Comparison of ENCODE assay signal across 20 cellular contexts in the genomic region with DNA sequence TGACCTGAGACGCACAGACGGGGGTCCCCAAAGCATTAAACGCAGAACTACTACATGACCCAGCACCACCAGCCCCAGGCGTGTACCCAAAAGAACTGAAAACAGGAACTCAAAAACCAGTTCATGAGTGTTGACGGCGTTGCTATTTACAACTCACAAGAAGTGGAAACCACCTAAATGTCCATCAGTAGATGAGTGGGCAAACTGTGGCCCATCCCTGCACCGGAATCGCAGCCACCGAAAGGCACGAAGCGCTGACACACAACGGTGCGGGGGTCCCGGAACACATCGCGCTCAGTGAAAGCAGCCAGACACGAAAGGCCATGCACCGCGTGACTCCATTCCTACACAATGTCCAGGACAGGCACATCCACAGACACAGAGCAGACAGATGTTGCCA.
DNase-seq lines count a peak whose midpoint lies in the region; ATAC-seq, FAIRE-seq and TF ChIP-seq lines count a peak whose summit lies in the region.
"Had no signal": no experiment of that assay in that cellular context is flagged by ENCODE, and none has a peak within 500 bp of the region (broad histone marks: within the 10 kb centered on the region; RNA-seq: fewer than 3 reads in every experiment).

No MANE protein-coding gene starts in this region.

- peaks cover 23% of the 10 kb centered on the region for H3K36me3 Mint-ChIP-seq in activated B cell treated with CpG ODN at 0.5 μM for 24 hours (ENCODE audit: low read depth)
- peaks cover 10% of the 10 kb centered on the region for H3K36me3 Mint-ChIP-seq in memory B cell
- H3K36me3 Mint-ChIP-seq in stimulated activated naive B cell treated with anti-CD40 and anti-IgM and Interleukin-4, amounts not matched to agents 10 μg/mL and 1 μg/mL and 100 μg/mL, for 72 hours: peaks cover 12 to 19% of the 10 kb centered on the region in 2 donors
- H3K36me3 Mint-ChIP-seq: CD4-positive, alpha-beta memory T cell had no signal

- POLR2A ChIA-PET in activated B cell treated with CpG ODN at 0.5 μM for 24 hours (lab: Charles Lee): no interaction called here

- FAIRE-seq in GM12891 (lab: Jason Lieb, UNC): no peak
- FAIRE-seq: A204.1, G401.6, GM19239, H1, K562 had no signal

- CTCF ChIA-PET in activated B cell treated with CpG ODN at 0.5 μM for 24 hours (lab: Charles Lee): no interaction called here

- H3K4me1 ChIP-seq in ovary (ENCODE audit: insufficient read depth): no peaks in the 10 kb centered on the region
- H3K4me1 ChIP-seq: HAP-1 had no signal

- H3K27me3 Mint-ChIP-seq in activated B cell treated with CpG ODN at 0.5 μM for 24 hours: no peaks in the 10 kb centered on the region
- no peaks in the 10 kb centered on the region for H3K27me3 Mint-ChIP-seq in memory B cell
- H3K27me3 Mint-ChIP-seq in stimulated activated naive B cell treated with anti-CD40 and anti-IgM and Interleukin-4, amounts not matched to agents 10 μg/mL and 1 μg/mL and 100 μg/mL, for 72 hours: peaks cover 0 to 5% of the 10 kb centered on the region in 2 donors

- H3K27ac ChIP-seq in ovary: no peak overlapping the region
- H3K27ac ChIP-seq: C4-2B, HL-60 had no signal

- intact Hi-C loops in activated B cell treated with CpG ODN at 0.5 μM for 24 hours (cut with micrococcal nuclease): no loop called here
- intact Hi-C loops in ovary (cut with DNase I): no loop called here

- TF ChIP-seq EP300 in ovary (IDR thresholded peaks at IDR 0.05): no peak

- 91 to 98% (median 94%) methylated on average over 19 of the region's 19 CpGs for WGBS in ovary, 3 donors

- H3K9me3 Mint-ChIP-seq in activated B cell treated with CpG ODN at 0.5 μM for 24 hours (no peaks in the 10 kb centered on the region), memory B cell (no peaks in the 10 kb centered on the region)
- no peaks in the 10 kb centered on the region for H3K9me3 Mint-ChIP-seq in stimulated activated naive B cell treated with anti-CD40 and anti-IgM and Interleukin-4, amounts not matched to agents 10 μg/mL and 1 μg/mL and 100 μg/mL, for 72 hours
- H3K9me3 Mint-ChIP-seq: CD4-positive, alpha-beta memory T cell had no signal

- no peak overlapping the region for H3K4me3 Mint-ChIP-seq in activated B cell treated with CpG ODN at 0.5 μM for 24 hours
- H3K4me3 Mint-ChIP-seq in memory B cell: peak overlapping the region; percentile 11
- H3K4me3 Mint-ChIP-seq in stimulated activated naive B cell treated with anti-CD40 and anti-IgM and Interleukin-4, amounts not matched to agents 10 μg/mL and 1 μg/mL and 100 μg/mL, for 72 hours: no peak overlapping the region
- H3K4me3 Mint-ChIP-seq: CD4-positive, alpha-beta memory T cell had no signal

- H3K27me3 ChIP-seq in ovary: no peaks in the 10 kb centered on the region
- H3K27me3 ChIP-seq: BE2C had no signal

- no peaks in the 10 kb centered on the region for H3K36me3 ChIP-seq in ovary
- H3K36me3 ChIP-seq: BE2C, HAP-1 had no signal

- DNase-seq in GM12891 (ENCODE audit: insufficient read length, low spot score) (no peak), activated B cell treated with CpG ODN at 0.5 μM for 24 hours (no peak), memory B cell (ENCODE audit: low spot score in 2 of 2) (no peak), ovary (no peak)
- DNase-seq in stimulated activated naive B cell treated with anti-CD40 and anti-IgM and Interleukin-4, amounts not matched to agents 10 μg/mL and 1 μg/mL and 100 μg/mL, for 72 hours: peak; percentile 7
- DNase-seq in activated naive CD4-positive, alpha-beta T cell (lab: John Stamatoyannopoulos, UW): no peak
- DNase-seq: BE2C; CD4-positive, alpha-beta memory T cell; DMS153; DMS79 treated with DMSO at 0.1 percent for 48 hours; EL had no signal

- H3K27ac Mint-ChIP-seq in activated B cell treated with CpG ODN at 0.5 μM for 24 hours (peak overlapping the region; percentile 80), memory B cell (peak overlapping the region; percentile 88)
- peak overlapping the region; percentile 92 for H3K27ac Mint-ChIP-seq in stimulated activated naive B cell treated with anti-CD40 and anti-IgM and Interleukin-4, amounts not matched to agents 10 μg/mL and 1 μg/mL and 100 μg/mL, for 72 hours
- H3K27ac Mint-ChIP-seq: CD4-positive, alpha-beta memory T cell had no signal

- peak; percentile 28 for ATAC-seq in activated B cell treated with CpG ODN at 0.5 μM for 24 hours (ENCODE audit: low read depth)
- peak; percentile 80 for ATAC-seq in memory B cell (ENCODE audit: low read depth)
- peak; percentile 65 to 76 for ATAC-seq in stimulated activated naive B cell treated with anti-CD40 and anti-IgM and Interleukin-4, amounts not matched to agents 10 μg/mL and 1 μg/mL and 100 μg/mL, for 72 hours (replicated peaks)
- no peak for ATAC-seq in GM21825 (IDR thresholded peaks at IDR 0.05; ENCODE audit: unreplicated experiment)
- ATAC-seq: K562 had no signal

- no peak overlapping the region for H3K4me3 ChIP-seq in ovary
- H3K4me3 ChIP-seq: HAP-1, K562 had no signal

- H3K9me3 ChIP-seq in ovary: no peaks in the 10 kb centered on the region
- H3K9me3 ChIP-seq: BE2C, HAP-1 had no signal

- TF ChIP-seq POLR2A in GM12891 (IDR thresholded peaks at IDR 0.05; ENCODE audit: low read depth, low read length) (no peak), ovary (IDR thresholded peaks at IDR 0.05) (no peak)

- peaks cover 3% of the 10 kb centered on the region for H3K4me1 Mint-ChIP-seq in activated B cell treated with CpG ODN at 0.5 μM for 24 hours
- peaks cover 6% of the 10 kb centered on the region for H3K4me1 Mint-ChIP-seq in memory B cell
- peaks cover 5 to 6% of the 10 kb centered on the region in 2 donors for H3K4me1 Mint-ChIP-seq in stimulated activated naive B cell treated with anti-CD40 and anti-IgM and Interleukin-4, amounts not matched to agents 10 μg/mL and 1 μg/mL and 100 μg/mL, for 72 hours
- H3K4me1 Mint-ChIP-seq: CD4-positive, alpha-beta memory T cell had no signal

- no peak for TF ChIP-seq CTCF in activated B cell treated with CpG ODN at 0.5 μM for 24 hours (IDR thresholded peaks at IDR 0.05)
- no peak for TF ChIP-seq CTCF in ovary (IDR thresholded peaks at IDR 0.05)

TF ChIP-seq in GM12891, 5 proteins besides CTCF, POLR2A, EP300 and RAD21:
- peak; percentile 73 for TF ChIP-seq SPI1 (IDR thresholded peaks at IDR 0.05; ENCODE audit: low read depth, low read length)
- TF ChIP-seq POU2F2 (IDR thresholded peaks at IDR 0.05; ENCODE audit: low read depth, low read length): no peak
TF ChIP-seq in GM12891: peak in this region for 1.
